Comparison of ENCODE assay signal across 24 cellular contexts in genomic region chr2:195442458-195443175, GRCh38.
DNase-seq lines count a peak whose midpoint lies in the region; ATAC-seq and TF ChIP-seq lines count a peak whose summit lies in the region.
"Had no signal": no experiment of that assay in that cellular context is flagged by ENCODE, and none has a peak within 500 bp of the region (broad histone marks: within the 10 kb centered on the region; RNA-seq: fewer than 3 reads in every experiment).

No MANE protein-coding gene starts in this region.

- H4K8ac ChIP-seq in mesendoderm (ENCODE audit: low read depth, low read length) = no peak overlapping the region

- intact Hi-C loops in OCI-LY7 (cut with micrococcal nuclease; ENCODE audit: unreplicated experiment) = no loop called here

- BruUV-seq in OCI-LY7 (replicated peaks; lab: Mats Ljungman, UMichigan) = no TSS peak

- no peaks in the 10 kb centered on the region for H3K79me1 ChIP-seq in mesendoderm (ENCODE audit: low read length)

- CTCF ChIA-PET in OCI-LY7 (lab: Charles Lee; ENCODE audit: unreplicated experiment) = no interaction called here

- no peaks in the 10 kb centered on the region for H3K9me2 ChIP-seq in OCI-LY7 (ENCODE audit: insufficient read depth, low read length)

- H3K4me1 ChIP-seq in OCI-LY7 (ENCODE audit: insufficient read depth, low read length, poor library complexity, severe bottlenecking) = no peaks in the 10 kb centered on the region
- H3K4me1 ChIP-seq in mesendoderm (ENCODE audit: control insufficient read depth, low read depth, low read length) = no peaks in the 10 kb centered on the region
- H3K4me1 ChIP-seq: BLaER1 treated with 17β-estradiol and CSF1 and Interleukin-3, amounts not matched to agents 10 nM and 100 nM; Caco-2; SJCRH30 had no signal

- peak; percentile 81 to 88 for ATAC-seq in activated CD4-positive, CD25-positive, alpha-beta regulatory T cell treated with anti-CD3 and anti-CD28 coated beads, Interleukin-2, amount 50 U/mL, for 24 hours
- peak; percentile 79 to 89 for ATAC-seq in activated T-cell treated with anti-CD3 and anti-CD28 coated beads, Interleukin-2, amount 50 U/mL, for 72 hours (replicated peaks in 1 of 2)
- ATAC-seq in GM18870 (IDR thresholded peaks at IDR 0.05; ENCODE audit: unreplicated experiment) = no peak
- ATAC-seq: GM12878, Panc1 had no signal

- no peaks in the 10 kb centered on the region for H4K20me1 ChIP-seq in OCI-LY7 (ENCODE audit: insufficient read depth, low read length)
- H4K20me1 ChIP-seq: BLaER1 treated with 17β-estradiol and CSF1 and Interleukin-3, amounts not matched to agents 10 nM and 100 nM had no signal

- H3K9ac ChIP-seq in mesendoderm (ENCODE audit: low read length) = no peak overlapping the region
- H3K9ac ChIP-seq: BLaER1 treated with 17β-estradiol and CSF1 and Interleukin-3, amounts not matched to agents 10 nM and 100 nM; KMS-11 had no signal

- H3K27ac Mint-ChIP-seq in activated T-cell treated with anti-CD3 and anti-CD28 coated beads, Interleukin-2, amount 50 U/mL, for 72 hours = peak overlapping the region; percentile 45

- no peak overlapping the region for H3K4ac ChIP-seq in mesendoderm (ENCODE audit: low read depth, low read length)

- no peak overlapping the region for H3K18ac ChIP-seq in mesendoderm (ENCODE audit: low read length)

- peak overlapping the region; percentile 1; the same call in 1 of the 2 replicates for H2AFZ ChIP-seq in OCI-LY7 (ENCODE audit: low read length)

- no peak overlapping the region for H2BK120ac ChIP-seq in mesendoderm (ENCODE audit: low read depth, low read length)

- no peak overlapping the region for H3K56ac ChIP-seq in mesendoderm (ENCODE audit: low read length)

- H2BK5ac ChIP-seq in mesendoderm (ENCODE audit: low read length) = no peak overlapping the region

- peaks cover 16 to 18% of the 10 kb centered on the region in 2 donors for H3K9me3 Mint-ChIP-seq in activated T-cell treated with anti-CD3 and anti-CD28 coated beads, Interleukin-2, amount 50 U/mL, for 72 hours

- no peaks in the 10 kb centered on the region for H3K27me3 Mint-ChIP-seq in activated T-cell treated with anti-CD3 and anti-CD28 coated beads, Interleukin-2, amount 50 U/mL, for 72 hours (ENCODE audit: low read depth)
- H3K27me3 Mint-ChIP-seq: CD4-positive, alpha-beta memory T cell had no signal

- POLR2A ChIA-PET in OCI-LY7 (lab: Charles Lee) = interaction anchor here (0.6 to 1.2 kb wide), 3 partner anchors 22 to 220 kb away, joined by 3 to 4 read pairs (median 3); no protein-coding TSS in a partner anchor

- H3K4me1 Mint-ChIP-seq in activated T-cell treated with anti-CD3 and anti-CD28 coated beads, Interleukin-2, amount 50 U/mL, for 72 hours (ENCODE audit: low read depth) = peaks cover 12% of the 10 kb centered on the region
- H3K4me1 Mint-ChIP-seq: CD4-positive, alpha-beta memory T cell had no signal

- no peak overlapping the region for H3K23ac ChIP-seq in mesendoderm (ENCODE audit: low read length)

- H3K4me3 ChIP-seq in OCI-LY7 (ENCODE audit: low read depth, low read length, poor library complexity, severe bottlenecking) = no peak overlapping the region
- no peak overlapping the region for H3K4me3 ChIP-seq in mesendoderm (ENCODE audit: low read length)
- H3K4me3 ChIP-seq: BLaER1 treated with 17β-estradiol and CSF1 and Interleukin-3, amounts not matched to agents 10 nM and 100 nM; GM12878; SJCRH30 had no signal

- H3K36me3 ChIP-seq in OCI-LY7 (ENCODE audit: insufficient read depth, low read length) = no peaks in the 10 kb centered on the region
- no peaks in the 10 kb centered on the region for H3K36me3 ChIP-seq in mesendoderm (ENCODE audit: control insufficient read depth, insufficient read depth, low read length)
- H3K36me3 ChIP-seq: BLaER1 treated with 17β-estradiol and CSF1 and Interleukin-3, amounts not matched to agents 10 nM and 100 nM; SJCRH30 had no signal

- H3K36me3 Mint-ChIP-seq in activated T-cell treated with anti-CD3 and anti-CD28 coated beads, Interleukin-2, amount 50 U/mL, for 72 hours (ENCODE audit: insufficient read depth in 2 of 2) = peaks cover 19 to 28% of the 10 kb centered on the region in 2 donors

- peaks cover 13% of the 10 kb centered on the region; the same call in 1 of the 2 replicates for H3K9me3 ChIP-seq in OCI-LY7 (ENCODE audit: low read length)
- H3K9me3 ChIP-seq: Caco-2, SJCRH30 had no signal

- H3K79me2 ChIP-seq in OCI-LY7 (ENCODE audit: insufficient read depth, low read depth, low read length) (no peaks in the 10 kb centered on the region), mesendoderm (ENCODE audit: control insufficient read depth, insufficient read depth, low read length) (no peaks in the 10 kb centered on the region)

- H3K27me3 ChIP-seq in mesendoderm (ENCODE audit: insufficient read depth, low read length, poor library complexity) = no peaks in the 10 kb centered on the region
- H3K27me3 ChIP-seq: BLaER1 treated with 17β-estradiol and CSF1 and Interleukin-3, amounts not matched to agents 10 nM and 100 nM; SJCRH30 had no signal

- peak overlapping the region in 1 of 2 donors; percentile 13 for H3K4me3 Mint-ChIP-seq in activated T-cell treated with anti-CD3 and anti-CD28 coated beads, Interleukin-2, amount 50 U/mL, for 72 hours
- H3K4me3 Mint-ChIP-seq: CD4-positive, alpha-beta memory T cell had no signal

- H4K5ac ChIP-seq in mesendoderm (ENCODE audit: low read length) = no peak overlapping the region

- no peak overlapping the region for H2AK5ac ChIP-seq in mesendoderm (ENCODE audit: low read length)

- H3K27ac ChIP-seq in OCI-LY7 (ENCODE audit: low read depth, low read length, poor library complexity, severe bottlenecking) (no peak overlapping the region), mesendoderm (ENCODE audit: low read depth, low read length) (no peak overlapping the region)
- H3K27ac ChIP-seq: BLaER1 treated with 17β-estradiol and CSF1 and Interleukin-3, amounts not matched to agents 10 nM and 100 nM; KMS-11; SJCRH30 had no signal

- H3K4me2 ChIP-seq in OCI-LY7 (ENCODE audit: low read length) (no peak overlapping the region), mesendoderm (ENCODE audit: low read length) (no peak overlapping the region)
- H3K4me2 ChIP-seq: BLaER1 treated with 17β-estradiol and CSF1 and Interleukin-3, amounts not matched to agents 10 nM and 100 nM; KMS-11 had no signal

- no peak for DNase-seq in activated CD4-positive, CD25-positive, alpha-beta regulatory T cell treated with anti-CD3 and anti-CD28 coated beads, Interleukin-2, amount 50 U/mL, for 72 hours
- peak in 1 of 2 donors; percentile 3 for DNase-seq in activated T-cell treated with anti-CD3 and anti-CD28 coated beads, Interleukin-2, amount 50 U/mL, for 72 hours
- DNase-seq in activated T-cell treated with anti-CD3 and anti-CD28 coated beads, Interleukin-2, amount 50 U/mL, for 1 hour = no peak
- DNase-seq in OCI-LY7 (ENCODE audit: low spot score) (no peak), mesendoderm (peak; percentile 60)
- no peak for DNase-seq in stimulated activated CD4-positive, alpha-beta T cell treated with anti-CD3 and anti-CD28 coated beads, Interleukin-1b, Interleukin-23, amount 100 ng/mL, for 48 hours
- DNase-seq: 8988T; Caco-2; DMS 273 treated with DMSO at 0.1 percent for 48 hours; DMS79 treated with DMSO at 0.1 percent for 48 hours; IMR-90; NCI-H1105 treated with DMSO at 0.1 percent for 48 hours; NCI-H1694; NCI-H446; NCI-H69; NK-92 treated with Interleukin-12 subunit alpha and Interleukin-12 subunit beta, amount 100 ng/mL, for 24 hours; SJCRH30 had no signal

- WGBS in mesendoderm (ENCODE audit: extremely low coverage, insufficient coverage, low lambda C conversion rate) = no CpG with 5 or more reads among the region's 3 CpGs

- TF ChIP-seq CTCF in OCI-LY7 (conservative IDR thresholded peaks at IDR 0.05; ENCODE audit: low read length) = no peak

- no peak overlapping the region for H2BK15ac ChIP-seq in mesendoderm (replicated peaks; ENCODE audit: low read depth)
